Comparison of ENCODE assay signal across 9 cellular contexts in the genomic region with DNA sequence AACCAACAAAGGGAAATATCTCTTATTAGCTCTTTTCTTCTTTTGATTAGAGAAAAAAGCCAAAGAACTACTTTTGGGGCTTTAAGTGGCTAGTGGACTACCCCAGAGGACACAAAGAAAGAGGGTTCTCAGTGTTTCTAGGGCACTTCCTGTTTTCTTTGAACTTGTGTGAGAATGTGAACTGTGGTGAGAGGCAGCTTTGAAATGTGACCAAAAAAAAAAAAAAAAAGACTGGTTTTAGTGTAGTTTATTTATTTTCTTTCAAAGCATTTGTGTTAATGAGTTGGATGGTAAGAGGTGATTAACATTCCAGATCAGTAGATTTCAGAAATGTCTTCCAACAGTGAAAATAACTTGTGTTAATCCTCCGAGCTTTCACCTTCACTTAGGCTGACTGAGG. TPM values are rescaled to one million over a fixed set of nuclear protein-coding genes. Genes with fewer than 3 reads are reported as not detected.
A peak's percentile ranks its signal among the peaks of the same experiment; 100 is the strongest.
DNase-seq lines count a peak whose midpoint lies in the region; ATAC-seq and TF ChIP-seq lines count a peak whose summit lies in the region.
"Had no signal": no experiment of that assay in that cellular context is flagged by ENCODE, and none has a peak within 500 bp of the region (broad histone marks: within the 10 kb centered on the region; RNA-seq: fewer than 3 reads in every experiment).

No MANE protein-coding gene starts in this region.

- DNase-seq in GM10266 (ENCODE audit: extremely low spot score) (peak; percentile 47), MV-4-11 (lab: John Stamatoyannopoulos, UW) (peak; percentile 76), globus pallidus (ENCODE audit: low spot score) (peak; percentile 2), NCI-H2227 treated with DMSO at 0.1 percent for 48 hours (lab: John Stamatoyannopoulos, UW) (no peak), NCI-H1694 treated with DMSO at 0.1 percent for 48 hours (lab: John Stamatoyannopoulos, UW) (no peak), RKO (ENCODE audit: low spot score) (no peak), cerebellum (ENCODE audit: low spot score) (no peak)
- DNase-seq: NCI-H2081 had no signal

- no peak for TF ChIP-seq CTCF in GM10266 (IDR thresholded peaks at IDR 0.05; ENCODE audit: control insufficient read depth, insufficient read depth, low read depth, missing control alignments)

- peak; percentile 83 for ATAC-seq in GM21723 (IDR thresholded peaks at IDR 0.05; ENCODE audit: unreplicated experiment)

RNA-seq across cellular contexts. Expression of a gene that starts 32.4 kb away (rescaled TPM):
- 77.0 TPM for total RNA-seq in cerebellum

Comparison
In these comparisons a context has a peak if more than half of its experiments do, and no peak if none do; other contexts are left out.
1. DNase-seq: peak in GM10266 (single experiment), MV-4-11 (single experiment) and globus pallidus (single experiment); none in NCI-H2227 treated with DMSO at 0.1 percent for 48 hours (single experiment), NCI-H1694 treated with DMSO at 0.1 percent for 48 hours (single experiment), RKO (single experiment) and cerebellum (single experiment).